ENCODE assay signal across 1 cellular context in genomic region chr6:170317718-170318117, GRCh38.
TF ChIP-seq lines count a peak whose summit lies in the region.

No MANE protein-coding gene starts in this region.

TF ChIP-seq in IMR-90, 13 proteins besides CTCF, POLR2A, EP300 and RAD21 (continued from another document):
- TF ChIP-seq NFE2L2 (IDR thresholded peaks at IDR 0.05; ENCODE audit: low read depth, low read length) = no peak
